In the genomic region with DNA sequence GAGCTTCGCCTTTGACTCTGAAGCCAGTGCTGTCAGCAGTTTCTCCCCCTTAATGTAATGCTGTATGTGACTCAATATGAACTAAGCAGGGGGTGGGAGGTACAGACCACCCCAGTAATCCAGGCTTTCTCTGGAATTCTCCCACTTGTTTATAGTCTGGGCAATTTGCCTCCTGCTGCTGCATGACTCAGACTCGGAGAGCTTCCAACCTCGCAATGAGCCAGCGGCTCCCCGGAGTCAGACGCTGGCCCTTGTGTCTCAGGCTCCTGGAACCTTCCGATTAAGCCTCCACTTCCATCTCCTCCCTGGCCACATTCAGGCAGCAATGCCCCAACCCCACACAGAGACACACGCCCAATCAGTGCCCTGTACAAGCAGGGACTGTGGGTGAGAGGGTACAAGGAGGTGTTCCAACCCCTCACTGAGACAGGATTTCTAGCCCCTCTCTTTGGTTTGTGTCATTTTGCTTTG, we compare ENCODE assay signal across 1 cellular context.
TF ChIP-seq lines count a peak whose summit lies in the region.

No MANE protein-coding gene starts in this region.

TF ChIP-seq in A549, 52 proteins besides CTCF, POLR2A, EP300 and RAD21 (continued from another document):
- TF ChIP-seq, protein P1, sequence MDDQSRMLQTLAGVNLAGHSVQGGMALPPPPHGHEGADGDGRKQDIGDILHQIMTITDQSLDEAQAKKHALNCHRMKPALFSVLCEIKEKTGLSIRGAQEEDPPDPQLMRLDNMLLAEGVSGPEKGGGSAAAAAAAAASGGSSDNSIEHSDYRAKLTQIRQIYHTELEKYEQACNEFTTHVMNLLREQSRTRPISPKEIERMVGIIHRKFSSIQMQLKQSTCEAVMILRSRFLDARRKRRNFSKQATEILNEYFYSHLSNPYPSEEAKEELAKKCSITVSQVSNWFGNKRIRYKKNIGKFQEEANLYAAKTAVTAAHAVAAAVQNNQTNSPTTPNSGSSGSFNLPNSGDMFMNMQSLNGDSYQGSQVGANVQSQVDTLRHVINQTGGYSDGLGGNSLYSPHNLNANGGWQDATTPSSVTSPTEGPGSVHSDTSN (IDR thresholded peaks at IDR 0.05), result peak; percentile 71
- TF ChIP-seq, protein P2, sequence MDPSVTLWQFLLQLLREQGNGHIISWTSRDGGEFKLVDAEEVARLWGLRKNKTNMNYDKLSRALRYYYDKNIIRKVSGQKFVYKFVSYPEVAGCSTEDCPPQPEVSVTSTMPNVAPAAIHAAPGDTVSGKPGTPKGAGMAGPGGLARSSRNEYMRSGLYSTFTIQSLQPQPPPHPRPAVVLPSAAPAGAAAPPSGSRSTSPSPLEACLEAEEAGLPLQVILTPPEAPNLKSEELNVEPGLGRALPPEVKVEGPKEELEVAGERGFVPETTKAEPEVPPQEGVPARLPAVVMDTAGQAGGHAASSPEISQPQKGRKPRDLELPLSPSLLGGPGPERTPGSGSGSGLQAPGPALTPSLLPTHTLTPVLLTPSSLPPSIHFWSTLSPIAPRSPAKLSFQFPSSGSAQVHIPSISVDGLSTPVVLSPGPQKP (IDR thresholded peaks at IDR 0.05; ENCODE audit: low read depth, low read length), result no peak
- TF ChIP-seq MAFK (IDR thresholded peaks at IDR 0.05; ENCODE audit: partially characterized antibody), result peak; percentile 89
- TF ChIP-seq RARB (CRISPR knock-in tag; IDR thresholded peaks at IDR 0.05), result no peak
- TF ChIP-seq RFX5 (IDR thresholded peaks at IDR 0.05), result no peak
- TF ChIP-seq CBX2 (IDR thresholded peaks at IDR 0.05; ENCODE audit: borderline replicate concordance, low read depth), result no peak
- peak; percentile 96 to 98 for TF ChIP-seq JUN (IDR thresholded peaks at IDR 0.05)
- TF ChIP-seq HEYL (CRISPR knock-in tag; IDR thresholded peaks at IDR 0.05), result no peak
- TF ChIP-seq ZNF302 (CRISPR knock-in tag; IDR thresholded peaks at IDR 0.05), result no peak
- TF ChIP-seq TP53 (CRISPR knock-in tag; IDR thresholded peaks at IDR 0.05), result no peak
- TF ChIP-seq MAZ (IDR thresholded peaks at IDR 0.05; ENCODE audit: borderline replicate concordance, low read depth, low read length), result no peak
- TF ChIP-seq RNF2 (IDR thresholded peaks at IDR 0.05; ENCODE audit: borderline replicate concordance, low read depth), result no peak
- TF ChIP-seq, protein P3, sequence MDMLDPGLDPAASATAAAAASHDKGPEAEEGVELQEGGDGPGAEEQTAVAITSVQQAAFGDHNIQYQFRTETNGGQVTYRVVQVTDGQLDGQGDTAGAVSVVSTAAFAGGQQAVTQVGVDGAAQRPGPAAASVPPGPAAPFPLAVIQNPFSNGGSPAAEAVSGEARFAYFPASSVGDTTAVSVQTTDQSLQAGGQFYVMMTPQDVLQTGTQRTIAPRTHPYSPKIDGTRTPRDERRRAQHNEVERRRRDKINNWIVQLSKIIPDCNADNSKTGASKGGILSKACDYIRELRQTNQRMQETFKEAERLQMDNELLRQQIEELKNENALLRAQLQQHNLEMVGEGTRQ (IDR thresholded peaks at IDR 0.05), result no peak
- TF ChIP-seq PHF8 (IDR thresholded peaks at IDR 0.05; ENCODE audit: borderline replicate concordance, low read depth), result no peak
- no peak for TF ChIP-seq HOXB13 (CRISPR knock-in tag; IDR thresholded peaks at IDR 0.05; ENCODE audit: low read depth)
- TF ChIP-seq CHD4 (IDR thresholded peaks at IDR 0.05; ENCODE audit: borderline replicate concordance), result no peak
- TF ChIP-seq KDM5A (IDR thresholded peaks at IDR 0.05), result no peak
- TF ChIP-seq, protein P4, sequence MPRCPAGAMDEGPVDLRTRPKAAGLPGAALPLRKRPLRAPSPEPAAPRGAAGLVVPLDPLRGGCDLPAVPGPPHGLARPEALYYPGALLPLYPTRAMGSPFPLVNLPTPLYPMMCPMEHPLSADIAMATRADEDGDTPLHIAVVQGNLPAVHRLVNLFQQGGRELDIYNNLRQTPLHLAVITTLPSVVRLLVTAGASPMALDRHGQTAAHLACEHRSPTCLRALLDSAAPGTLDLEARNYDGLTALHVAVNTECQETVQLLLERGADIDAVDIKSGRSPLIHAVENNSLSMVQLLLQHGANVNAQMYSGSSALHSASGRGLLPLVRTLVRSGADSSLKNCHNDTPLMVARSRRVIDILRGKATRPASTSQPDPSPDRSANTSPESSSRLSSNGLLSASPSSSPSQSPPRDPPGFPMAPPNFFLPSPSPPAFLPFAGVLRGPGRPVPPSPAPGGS (IDR thresholded peaks at IDR 0.05), result peak; percentile 89; the same call in 1 of the 3 replicates
- peak; percentile 48 to 88 for TF ChIP-seq CEBPB (IDR thresholded peaks at IDR 0.05)
- peak; percentile 58 for TF ChIP-seq SMC3 (IDR thresholded peaks at IDR 0.05)
- no peak for TF ChIP-seq KDM1A (IDR thresholded peaks at IDR 0.05; ENCODE audit: low read depth)
- TF ChIP-seq, protein P5, sequence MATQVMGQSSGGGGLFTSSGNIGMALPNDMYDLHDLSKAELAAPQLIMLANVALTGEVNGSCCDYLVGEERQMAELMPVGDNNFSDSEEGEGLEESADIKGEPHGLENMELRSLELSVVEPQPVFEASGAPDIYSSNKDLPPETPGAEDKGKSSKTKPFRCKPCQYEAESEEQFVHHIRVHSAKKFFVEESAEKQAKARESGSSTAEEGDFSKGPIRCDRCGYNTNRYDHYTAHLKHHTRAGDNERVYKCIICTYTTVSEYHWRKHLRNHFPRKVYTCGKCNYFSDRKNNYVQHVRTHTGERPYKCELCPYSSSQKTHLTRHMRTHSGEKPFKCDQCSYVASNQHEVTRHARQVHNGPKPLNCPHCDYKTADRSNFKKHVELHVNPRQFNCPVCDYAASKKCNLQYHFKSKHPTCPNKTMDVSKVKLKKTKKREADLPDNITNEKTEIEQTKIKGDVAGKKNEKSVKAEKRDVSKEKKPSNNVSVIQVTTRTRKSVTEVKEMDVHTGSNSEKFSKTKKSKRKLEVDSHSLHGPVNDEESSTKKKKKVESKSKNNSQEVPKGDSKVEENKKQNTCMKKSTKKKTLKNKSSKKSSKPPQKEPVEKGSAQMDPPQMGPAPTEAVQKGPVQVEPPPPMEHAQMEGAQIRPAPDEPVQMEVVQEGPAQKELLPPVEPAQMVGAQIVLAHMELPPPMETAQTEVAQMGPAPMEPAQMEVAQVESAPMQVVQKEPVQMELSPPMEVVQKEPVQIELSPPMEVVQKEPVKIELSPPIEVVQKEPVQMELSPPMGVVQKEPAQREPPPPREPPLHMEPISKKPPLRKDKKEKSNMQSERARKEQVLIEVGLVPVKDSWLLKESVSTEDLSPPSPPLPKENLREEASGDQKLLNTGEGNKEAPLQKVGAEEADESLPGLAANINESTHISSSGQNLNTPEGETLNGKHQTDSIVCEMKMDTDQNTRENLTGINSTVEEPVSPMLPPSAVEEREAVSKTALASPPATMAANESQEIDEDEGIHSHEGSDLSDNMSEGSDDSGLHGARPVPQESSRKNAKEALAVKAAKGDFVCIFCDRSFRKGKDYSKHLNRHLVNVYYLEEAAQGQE (IDR thresholded peaks at IDR 0.05), result no peak
- no peak for TF ChIP-seq ESRRA (IDR thresholded peaks at IDR 0.05; ENCODE audit: borderline replicate concordance, low read length)
- TF ChIP-seq ZC3H11A (IDR thresholded peaks at IDR 0.05), result no peak
- TF ChIP-seq CHD2 (IDR thresholded peaks at IDR 0.05; ENCODE audit: low read length, partially characterized antibody), result no peak
- TF ChIP-seq EHF (CRISPR knock-in tag; IDR thresholded peaks at IDR 0.05), result no peak
- TF ChIP-seq GATA3 (IDR thresholded peaks at IDR 0.05; ENCODE audit: borderline replicate concordance), result peak; percentile 96
- no peak for TF ChIP-seq NR3C1 (IDR thresholded peaks at IDR 0.05)
- TF ChIP-seq, protein P6, sequence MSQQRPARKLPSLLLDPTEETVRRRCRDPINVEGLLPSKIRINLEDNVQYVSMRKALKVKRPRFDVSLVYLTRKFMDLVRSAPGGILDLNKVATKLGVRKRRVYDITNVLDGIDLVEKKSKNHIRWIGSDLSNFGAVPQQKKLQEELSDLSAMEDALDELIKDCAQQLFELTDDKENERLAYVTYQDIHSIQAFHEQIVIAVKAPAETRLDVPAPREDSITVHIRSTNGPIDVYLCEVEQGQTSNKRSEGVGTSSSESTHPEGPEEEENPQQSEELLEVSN (IDR thresholded peaks at IDR 0.05; ENCODE audit: borderline replicate concordance, low read depth), result no peak; the same call in 1 of the 2 replicates
- TF ChIP-seq POLR2AphosphoS2 (conservative IDR thresholded peaks at IDR 0.05; ENCODE audit: low read length), result no peak
- TF ChIP-seq JUNB (IDR thresholded peaks at IDR 0.05), result peak; percentile 97
- TF ChIP-seq MYC (IDR thresholded peaks at IDR 0.05; ENCODE audit: borderline replicate concordance, low read length), result no peak
- TF ChIP-seq BHLHE40 (IDR thresholded peaks at IDR 0.05; ENCODE audit: low read depth, low read length), result no peak
